8 cellular contexts compared by ENCODE assay signal in genomic region chr17:19338031-19338990, GRCh38. TPM values are rescaled to one million over a fixed set of nuclear protein-coding genes. Genes with fewer than 3 reads are reported as not detected.
DNase-seq lines count a peak whose midpoint lies in the region; ATAC-seq and TF ChIP-seq lines count a peak whose summit lies in the region.

No MANE protein-coding gene starts in this region.

- H3K27ac Mint-ChIP-seq in T-cell (no peak overlapping the region), immature natural killer cell (no peak overlapping the region)

- H3K36me3 Mint-ChIP-seq in T-cell, result no peaks in the 10 kb centered on the region
- H3K36me3 Mint-ChIP-seq in immature natural killer cell, result no peaks in the 10 kb centered on the region

- H3K27ac ChIP-seq in ascending aorta, result no peak overlapping the region

- H3K9me3 ChIP-seq in ascending aorta, result no peaks in the 10 kb centered on the region

- peaks cover 0 to 2% of the 10 kb centered on the region in 2 donors for H3K4me1 ChIP-seq in ascending aorta

- H3K4me3 Mint-ChIP-seq in T-cell (no peak overlapping the region), immature natural killer cell (no peak overlapping the region)

- H3K9me3 Mint-ChIP-seq in T-cell, result no peaks in the 10 kb centered on the region
- no peaks in the 10 kb centered on the region for H3K9me3 Mint-ChIP-seq in immature natural killer cell

- ATAC-seq in HG03457 (IDR thresholded peaks at IDR 0.05; ENCODE audit: unreplicated experiment), result peak; percentile 67
- peak; percentile 80 to 99 (median 86) for ATAC-seq in T-cell (replicated peaks in 1 of 4)

- TF ChIP-seq CTCF in GM12864 (IDR thresholded peaks at IDR 0.05; ENCODE audit: low read depth, low read length, missing control alignments) (peak; percentile 88), ascending aorta (IDR thresholded peaks at IDR 0.05) (peak; percentile 16 to 58 (median 45))

- CTCF ChIA-PET in T-cell (lab: Charles Lee), result interaction anchor here (0.8 to 1.2 kb wide), 3 partner anchors 27 to 110 kb away, joined by 3 to 5 read pairs (median 5); no protein-coding TSS in a partner anchor

- H3K4me1 Mint-ChIP-seq in T-cell (no peaks in the 10 kb centered on the region), immature natural killer cell (no peaks in the 10 kb centered on the region)

- intact Hi-C loops in ascending aorta (cut with DNase I), result no loop called here

- POLR2A ChIA-PET in T-cell (lab: Charles Lee), result no interaction called here

- H3K36me3 ChIP-seq in ascending aorta, result peaks cover 7 to 8% of the 10 kb centered on the region in 2 donors

- H3K4me3 ChIP-seq in GM12864 (ENCODE audit: low read depth, low read length) (no peak overlapping the region), ascending aorta (no peak overlapping the region)

- H3K27me3 ChIP-seq in ascending aorta, result no peaks in the 10 kb centered on the region

- peak; percentile 25 for DNase-seq in GM12864 (ENCODE audit: low read depth)
- peak; percentile 26 to 76 (median 60) for DNase-seq in T-cell
- peak; percentile 7 to 66 for DNase-seq in ascending aorta (ENCODE audit: low spot score in 2 of 2)
- peak; percentile 36 to 50 (median 39) for DNase-seq in immature natural killer cell
- DNase-seq in stimulated activated CD4-positive, alpha-beta T cell treated with anti-CD3 and anti-CD28 coated beads, Interleukin-4, amount 100 ng/mL, for 4 hours, result peak; percentile 54 to 56
- no peak for DNase-seq in NCI-H2029 treated with DMSO at 0.1 percent for 48 hours (lab: John Stamatoyannopoulos, UW)
- no peak for DNase-seq in globus pallidus (ENCODE audit: low spot score)

- peaks cover 23 to 25% of the 10 kb centered on the region in 2 donors for H3K27me3 Mint-ChIP-seq in T-cell
- H3K27me3 Mint-ChIP-seq in immature natural killer cell (ENCODE audit: low read depth in 3 of 3), result peaks cover 2 to 7% (median 3%) of the 10 kb centered on the region in 3 donors

RNA-seq across cellular contexts. Expression of gene B9D1, which starts 24.2 kb away (rescaled TPM):
- total RNA-seq in T-cell (1 to 10 TPM; 1.2 to 2.5 (median 2.1) TPM), ascending aorta (49.1 TPM)
- 1 to 10 TPM; 2.5 to 4.4 (median 2.5) TPM for polyA plus RNA-seq in immature natural killer cell

RNA-seq across cellular contexts. Expression of gene MAPK7, which starts 40.0 kb away (rescaled TPM):
- total RNA-seq in T-cell (10 to 100 TPM; 14.6 to 29.8 (median 27.9) TPM), ascending aorta (146 TPM)
- polyA plus RNA-seq in immature natural killer cell, result 10 to 100 TPM in 1 of 3 donors, 1 to 10 TPM in 2; 3.4 to 23.0 (median 7.3) TPM

RNA-seq across cellular contexts. Expression of gene MFAP4, which starts 48.7 kb away (rescaled TPM):
- total RNA-seq in T-cell, result under 1 TPM in 3 of 5 donors, not detected in 2; 0.18 to 0.63 (median 0.46) TPM
- 280 TPM for total RNA-seq in ascending aorta
- under 1 TPM in 1 of 3 donors, not detected in 2; 0.18 TPM for polyA plus RNA-seq in immature natural killer cell

Comparison
In these comparisons a context has a peak if more than half of its experiments do, and no peak if none do; other contexts are left out.
1. DNase-seq: peak in GM12864 (single experiment), T-cell (34 of 34), ascending aorta (2 of 2), immature natural killer cell (3 of 3) and stimulated activated CD4-positive, alpha-beta T cell treated with anti-CD3 and anti-CD28 coated beads, Interleukin-4, amount 100 ng/mL, for 4 hours (2 of 2); none in NCI-H2029 treated with DMSO at 0.1 percent for 48 hours (single experiment) and globus pallidus (single experiment).
2. RNA of gene B9D1, which starts 24.2 kb away (total RNA-seq): 49.1 TPM in ascending aorta (single experiment); 1.2 to 2.5 TPM in T-cell; every median in the first group is over 10 times any median in the second.
3. RNA of gene MFAP4, which starts 48.7 kb away (total RNA-seq): 280 TPM in ascending aorta (single experiment); 0.18 to 0.63 TPM in T-cell; every median in the first group is over 100 times any median in the second.